ENCODE assay signal across 18 cellular contexts in the genomic region with DNA sequence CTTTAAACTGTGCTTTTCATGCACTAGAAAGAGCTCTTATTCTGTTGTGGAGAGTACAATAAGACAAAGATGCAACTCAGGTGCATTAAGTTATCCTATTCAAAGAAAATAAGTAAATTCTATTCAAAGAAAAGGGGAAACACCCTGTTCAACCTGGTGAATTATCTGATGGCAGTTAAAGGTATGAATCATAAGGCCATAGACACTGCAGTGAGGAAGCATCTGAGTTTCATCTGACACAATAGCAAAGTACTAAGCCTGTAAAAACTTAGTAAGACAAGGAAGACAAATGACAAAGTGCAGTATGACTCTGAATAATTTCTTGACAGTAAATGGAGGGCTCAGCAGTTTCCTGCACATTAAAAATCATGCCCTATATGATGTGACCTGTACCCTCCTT.
A peak's percentile ranks its signal among the peaks of the same experiment; 100 is the strongest.
DNase-seq lines count a peak whose midpoint lies in the region; ATAC-seq, FAIRE-seq and TF ChIP-seq lines count a peak whose summit lies in the region.
"Had no signal": no experiment of that assay in that cellular context is flagged by ENCODE, and none has a peak within 500 bp of the region (broad histone marks: within the 10 kb centered on the region; RNA-seq: fewer than 3 reads in every experiment).

No MANE protein-coding gene starts in this region.

- no peaks in the 10 kb centered on the region for H3K36me3 ChIP-seq in keratinocyte (ENCODE audit: control insufficient read depth in 2 of 2, extremely low read depth in 1 of 2, insufficient read depth in 2 of 2, low read length in 2 of 2)
- H3K36me3 ChIP-seq: SJSA1 had no signal

- no peak overlapping the region for H3K4me2 ChIP-seq in keratinocyte (ENCODE audit: control insufficient read depth, extremely low read depth, insufficient read depth, low read depth, low read length)
- H3K4me2 ChIP-seq: A549 had no signal

- FAIRE-seq in keratinocyte (lab: Jason Lieb, UNC): no peak
- no peak for FAIRE-seq in D721Med (lab: Jason Lieb, UNC)
- FAIRE-seq: A549 had no signal

- no peaks in the 10 kb centered on the region for H3K9me3 Mint-ChIP-seq in T-helper 2 cell treated with Interferon-gamma antibody and Interleukin-4, amounts not matched to agents 5 μg/mL and 100 μg/mL, for 36 hours
- no peaks in the 10 kb centered on the region for H3K9me3 Mint-ChIP-seq in activated naive CD8-positive, alpha-beta T cell treated with anti-CD3 and anti-CD28 coated beads, Interleukin-2, amount 50 U/mL, for 24 hours
- H3K9me3 Mint-ChIP-seq in activated T-helper 1 cell treated with anti-CD3 and anti-CD28 coated beads, Interleukin-12 subunit alpha, Interleukin-12 subunit beta, Interleukin-2, Interleukin-4 antibody, amounts not matched to agents 30 ng/mL and 10 ng/mL and 1 ng/mL, durations not matched to agents 14 hours and 24 hours and 36 hours: no peaks in the 10 kb centered on the region

- no peak overlapping the region for H3K4me3 ChIP-seq in keratinocyte (ENCODE audit: control insufficient read depth in 2 of 3, extremely low read depth in 1 of 3, insufficient read depth in 2 of 3, low read depth in 1 of 3, low read length in 3 of 3)
- H3K4me3 ChIP-seq: A549, SJSA1 had no signal

- no peak overlapping the region for H3K27ac ChIP-seq in keratinocyte (ENCODE audit: control insufficient read depth, insufficient read depth, low read length)
- H3K27ac ChIP-seq: A549, HL-60, SJSA1 had no signal

- no peaks in the 10 kb centered on the region for H3K4me1 Mint-ChIP-seq in T-helper 2 cell treated with Interferon-gamma antibody and Interleukin-4, amounts not matched to agents 5 μg/mL and 100 μg/mL, for 36 hours (ENCODE audit: low read depth)
- no peaks in the 10 kb centered on the region for H3K4me1 Mint-ChIP-seq in activated naive CD8-positive, alpha-beta T cell treated with anti-CD3 and anti-CD28 coated beads, Interleukin-2, amount 50 U/mL, for 24 hours
- H3K4me1 Mint-ChIP-seq in activated T-helper 1 cell treated with anti-CD3 and anti-CD28 coated beads, Interleukin-12 subunit alpha, Interleukin-12 subunit beta, Interleukin-2, Interleukin-4 antibody, amounts not matched to agents 30 ng/mL and 10 ng/mL and 1 ng/mL, durations not matched to agents 14 hours and 24 hours and 36 hours (ENCODE audit: low read depth): no peaks in the 10 kb centered on the region

- no peaks in the 10 kb centered on the region for H4K20me1 ChIP-seq in keratinocyte (ENCODE audit: control insufficient read depth, extremely low read depth, insufficient read depth, low read length)

- no peaks in the 10 kb centered on the region for H3K27me3 ChIP-seq in keratinocyte (ENCODE audit: control insufficient read depth, extremely low read depth, insufficient read depth, low read length)
- H3K27me3 ChIP-seq: SJSA1 had no signal

- peaks cover 25% of the 10 kb centered on the region for H3K4me1 ChIP-seq in keratinocyte (ENCODE audit: control insufficient read depth, extremely low read depth, insufficient read depth, low read length)
- H3K4me1 ChIP-seq: A549, SJSA1 had no signal

- peak overlapping the region; percentile 32 for H3K27ac Mint-ChIP-seq in T-helper 2 cell treated with Interferon-gamma antibody and Interleukin-4, amounts not matched to agents 5 μg/mL and 100 μg/mL, for 36 hours
- H3K27ac Mint-ChIP-seq in activated naive CD8-positive, alpha-beta T cell treated with anti-CD3 and anti-CD28 coated beads, Interleukin-2, amount 50 U/mL, for 24 hours: no peak overlapping the region
- no peak overlapping the region for H3K27ac Mint-ChIP-seq in activated T-helper 1 cell treated with anti-CD3 and anti-CD28 coated beads, Interleukin-12 subunit alpha, Interleukin-12 subunit beta, Interleukin-2, Interleukin-4 antibody, amounts not matched to agents 30 ng/mL and 10 ng/mL and 1 ng/mL, durations not matched to agents 14 hours and 24 hours and 36 hours

- H3K9me1 ChIP-seq in keratinocyte (ENCODE audit: control insufficient read depth, extremely low read depth, insufficient read depth, low read length): no peaks in the 10 kb centered on the region

- H3K4me3 Mint-ChIP-seq in T-helper 2 cell treated with Interferon-gamma antibody and Interleukin-4, amounts not matched to agents 5 μg/mL and 100 μg/mL, for 36 hours: no peak overlapping the region
- no peak overlapping the region for H3K4me3 Mint-ChIP-seq in activated naive CD8-positive, alpha-beta T cell treated with anti-CD3 and anti-CD28 coated beads, Interleukin-2, amount 50 U/mL, for 24 hours
- H3K4me3 Mint-ChIP-seq in activated T-helper 1 cell treated with anti-CD3 and anti-CD28 coated beads, Interleukin-12 subunit alpha, Interleukin-12 subunit beta, Interleukin-2, Interleukin-4 antibody, amounts not matched to agents 30 ng/mL and 10 ng/mL and 1 ng/mL, durations not matched to agents 14 hours and 24 hours and 36 hours: no peak overlapping the region

- no peak for TF ChIP-seq CTCF in keratinocyte (optimal IDR thresholded peaks at IDR 0.05 in 1 of 3, IDR thresholded peaks at IDR 0.05 in 1 of 3, conservative IDR thresholded peaks at IDR 0.05 in 1 of 3; ENCODE audit: extremely low read depth in 1 of 3, insufficient read depth in 2 of 3, low read length in 3 of 3)
- no peak for TF ChIP-seq CTCF in D721Med (IDR thresholded peaks at IDR 0.05; ENCODE audit: insufficient read depth, missing control alignments)

- ATAC-seq in GM19463 (IDR thresholded peaks at IDR 0.05; ENCODE audit: unreplicated experiment): peak; percentile 27
- ATAC-seq in activated naive CD8-positive, alpha-beta T cell treated with anti-CD3 and anti-CD28 coated beads, Interleukin-2, amount 50 U/mL, for 24 hours: no peak
- ATAC-seq: A549 had no signal

- intact Hi-C loops in activated T-helper 1 cell treated with anti-CD3 and anti-CD28 coated beads, Interleukin-12 subunit alpha, Interleukin-12 subunit beta, Interleukin-2, Interleukin-4 antibody, amounts not matched to agents 30 ng/mL and 10 ng/mL and 1 ng/mL, durations not matched to agents 14 hours and 24 hours and 36 hours (cut with micrococcal nuclease): no loop called here

- DNase-seq in A172 (ENCODE audit: low spot score) (peak; percentile 49), keratinocyte (ENCODE audit: low read depth, low spot score) (peak; percentile 15), D721Med (ENCODE audit: insufficient read length, low spot score) (no peak), cerebellum (ENCODE audit: low spot score) (no peak)
- no peak for DNase-seq in T-helper 2 cell treated with Interferon-gamma antibody and Interleukin-4, amounts not matched to agents 5 μg/mL and 100 μg/mL, for 36 hours (ENCODE audit: low spot score)
- no peak for DNase-seq in activated naive CD8-positive, alpha-beta T cell treated with anti-CD3 and anti-CD28 coated beads, Interleukin-2, amount 50 U/mL, for 24 hours
- DNase-seq in activated T-helper 1 cell treated with anti-CD3 and anti-CD28 coated beads, Interleukin-12 subunit alpha, Interleukin-12 subunit beta, Interleukin-2, Interleukin-4 antibody, amounts not matched to agents 30 ng/mL and 10 ng/mL and 1 ng/mL, durations not matched to agents 14 hours and 24 hours and 36 hours (ENCODE audit: low spot score): no peak
- DNase-seq: C1 segment of cervical spinal cord, DMS153, H7, NCI-H1417 treated with DMSO at 0.1 percent for 48 hours, NCI-H2029, NCI-H2171, NCI-H446 had no signal

- no peaks in the 10 kb centered on the region for H3K36me3 Mint-ChIP-seq in T-helper 2 cell treated with Interferon-gamma antibody and Interleukin-4, amounts not matched to agents 5 μg/mL and 100 μg/mL, for 36 hours (ENCODE audit: low read depth)
- no peaks in the 10 kb centered on the region for H3K36me3 Mint-ChIP-seq in activated naive CD8-positive, alpha-beta T cell treated with anti-CD3 and anti-CD28 coated beads, Interleukin-2, amount 50 U/mL, for 24 hours (ENCODE audit: low read depth)
- H3K36me3 Mint-ChIP-seq in activated T-helper 1 cell treated with anti-CD3 and anti-CD28 coated beads, Interleukin-12 subunit alpha, Interleukin-12 subunit beta, Interleukin-2, Interleukin-4 antibody, amounts not matched to agents 30 ng/mL and 10 ng/mL and 1 ng/mL, durations not matched to agents 14 hours and 24 hours and 36 hours (ENCODE audit: low read depth): no peaks in the 10 kb centered on the region

- H3K79me2 ChIP-seq in keratinocyte (ENCODE audit: control insufficient read depth, insufficient read depth, low read length): no peaks in the 10 kb centered on the region

- no peaks in the 10 kb centered on the region for H3K27me3 Mint-ChIP-seq in T-helper 2 cell treated with Interferon-gamma antibody and Interleukin-4, amounts not matched to agents 5 μg/mL and 100 μg/mL, for 36 hours (ENCODE audit: low read depth)
- H3K27me3 Mint-ChIP-seq in activated naive CD8-positive, alpha-beta T cell treated with anti-CD3 and anti-CD28 coated beads, Interleukin-2, amount 50 U/mL, for 24 hours: no peaks in the 10 kb centered on the region
- H3K27me3 Mint-ChIP-seq in activated T-helper 1 cell treated with anti-CD3 and anti-CD28 coated beads, Interleukin-12 subunit alpha, Interleukin-12 subunit beta, Interleukin-2, Interleukin-4 antibody, amounts not matched to agents 30 ng/mL and 10 ng/mL and 1 ng/mL, durations not matched to agents 14 hours and 24 hours and 36 hours (ENCODE audit: insufficient read depth): no peaks in the 10 kb centered on the region

- H2AFZ ChIP-seq in keratinocyte (ENCODE audit: control insufficient read depth, low read length): no peak overlapping the region

- no peaks in the 10 kb centered on the region for H3K9me3 ChIP-seq in keratinocyte (ENCODE audit: control insufficient read depth, low read depth, low read length)
- H3K9me3 ChIP-seq: A549, SJSA1 had no signal

- dilution Hi-C loops in keratinocyte (cut with MboI; ENCODE audit: extremely low pct_ligation_motif_present, low sequenced_read_pairs): no loop called here

- no peak overlapping the region for H3K9ac ChIP-seq in keratinocyte (ENCODE audit: control insufficient read depth, extremely low read depth, insufficient read depth, low read length)

Comparison
In these comparisons a context has a peak if more than half of its experiments do, and no peak if none do; other contexts are left out.
1. DNase-seq: peak in A172 (single experiment) and keratinocyte (single experiment); none in T-helper 2 cell treated with Interferon-gamma antibody and Interleukin-4, amounts not matched to agents 5 μg/mL and 100 μg/mL, for 36 hours (single experiment), D721Med (single experiment), activated naive CD8-positive, alpha-beta T cell treated with anti-CD3 and anti-CD28 coated beads, Interleukin-2, amount 50 U/mL, for 24 hours (single experiment), cerebellum (single experiment) and activated T-helper 1 cell treated with anti-CD3 and anti-CD28 coated beads, Interleukin-12 subunit alpha, Interleukin-12 subunit beta, Interleukin-2, Interleukin-4 antibody, amounts not matched to agents 30 ng/mL and 10 ng/mL and 1 ng/mL, durations not matched to agents 14 hours and 24 hours and 36 hours (single experiment).